ENCODE assay signal across 8 cellular contexts in genomic region chr17:78214016-78214705, GRCh38. TPM values are rescaled to one million over a fixed set of nuclear protein-coding genes. Genes with fewer than 3 reads are reported as not detected.
DNase-seq lines count a peak whose midpoint lies in the region; ATAC-seq and TF ChIP-seq lines count a peak whose summit lies in the region.

BIRC5 (plus strand) TSS chr17:78214253; CDS start chr17:78214317, 64 bp downstream.

- TF ChIP-seq POLR2A in esophagus muscularis mucosa (IDR thresholded peaks at IDR 0.05; ENCODE audit: low read depth) = no peak

- no peaks in the 10 kb centered on the region for H3K9me3 ChIP-seq in KOPT-K1 (ENCODE audit: insufficient read depth, low read length, poor library complexity, severe bottlenecking)
- H3K9me3 ChIP-seq in esophagus muscularis mucosa = no peaks in the 10 kb centered on the region

- peak within 1 kb of the TSS; percentile 41 to 55 (median 47) for H3K4me3 ChIP-seq in esophagus muscularis mucosa

- intact Hi-C loops in esophagus muscularis mucosa (cut with DNase I) = no loop called here

- DNase-seq in COR-L47 (lab: John Stamatoyannopoulos, UW) (peak; percentile 95), activated T-cell treated with anti-CD3 and anti-CD28 coated beads for 48 hours (ENCODE audit: low read depth) (peak; percentile 93), esophagus muscularis mucosa (ENCODE audit: extremely low spot score) (peak; percentile 94), myocyte (ENCODE audit: low read depth) (peak; percentile 87)
- peak; percentile 79 to 83 for DNase-seq in stimulated activated CD8-positive, alpha-beta memory T cell treated with anti-CD3 and anti-CD28 coated beads, Interleukin-7, amount 100 ng/mL, for 1 hour (ENCODE audit: low read depth in 2 of 2)

- H3K27ac ChIP-seq in KOPT-K1 (ENCODE audit: low read depth, low read length, poor library complexity, severe bottlenecking) = peak within 1 kb of the TSS; percentile 97
- H3K27ac ChIP-seq in esophagus muscularis mucosa (replicated peaks in 1 of 4) = no peak within 1 kb of the TSS

- H3K36me3 ChIP-seq in KOPT-K1 (ENCODE audit: insufficient read depth, low read length) (peaks cover 39% of the 10 kb centered on the region), esophagus muscularis mucosa (no peaks in the 10 kb centered on the region)

- H3K4me1 ChIP-seq in esophagus muscularis mucosa = peaks cover 5 to 13% (median 11%) of the 10 kb centered on the region in 4 donors

- TF ChIP-seq CTCF in esophagus muscularis mucosa (IDR thresholded peaks at IDR 0.05) = peak in 1 of 3 experiments; percentile 26

- H3K27me3 ChIP-seq in esophagus muscularis mucosa = no peaks in the 10 kb centered on the region

- peak; percentile 78 for ATAC-seq in GM21526 (IDR thresholded peaks at IDR 0.05; ENCODE audit: low FRiP score, unreplicated experiment)

- WGBS in esophagus muscularis mucosa = 2% methylated on average over 17 of the region's 60 CpGs

- TF ChIP-seq EP300 in esophagus muscularis mucosa (IDR thresholded peaks at IDR 0.05) = no peak

TF ChIP-seq in PFSK-1, 5 proteins besides CTCF, POLR2A, EP300 and RAD21:
- TF ChIP-seq TAF1 (IDR thresholded peaks at IDR 0.05; ENCODE audit: borderline replicate concordance, insufficient read depth, low read length) = peak; percentile 88
- 0 out of 4 replicates have a peak, but pooled peaks of 1 of the 2 experiments have one; percentile 27 for TF ChIP-seq REST (IDR thresholded peaks at IDR 0.05; ENCODE audit: insufficient read depth in 1 of 2, low read depth in 2 of 2, low read length in 2 of 2)
- TF ChIP-seq FOXP2 (optimal IDR thresholded peaks at IDR 0.05; ENCODE audit: borderline replicate concordance, extremely low read depth, extremely low read length, insufficient read depth) = peak; percentile 23
- peak; percentile 83 for TF ChIP-seq POLR2AphosphoS5 (IDR thresholded peaks at IDR 0.05; ENCODE audit: low read depth, low read length)
- TF ChIP-seq SIN3A (IDR thresholded peaks at IDR 0.05; ENCODE audit: borderline replicate concordance, insufficient read depth, low read length) = peak; percentile 98; the same call in 1 of the 2 replicates
TF ChIP-seq in PFSK-1: peak in this region for 5.

RNA-seq across cellular contexts. Expression of gene BIRC5, which starts in this region (rescaled TPM):
- 45.1 TPM for polyA plus RNA-seq in PFSK-1 (2012; ENCODE audit: insufficient read length, low read depth)
- total RNA-seq in esophagus muscularis mucosa (1 to 10 TPM in 1 of 4 donors, under 1 TPM in 2, not detected in 1; under 0.01 to 2.0 (median 0.13) TPM), myocyte (2.7 and 2.8 TPM in 2 replicates)
- 0.48 TPM for polyA plus RNA-seq in myocyte (2012)
